9 cellular contexts compared by ENCODE assay signal in the genomic region with DNA sequence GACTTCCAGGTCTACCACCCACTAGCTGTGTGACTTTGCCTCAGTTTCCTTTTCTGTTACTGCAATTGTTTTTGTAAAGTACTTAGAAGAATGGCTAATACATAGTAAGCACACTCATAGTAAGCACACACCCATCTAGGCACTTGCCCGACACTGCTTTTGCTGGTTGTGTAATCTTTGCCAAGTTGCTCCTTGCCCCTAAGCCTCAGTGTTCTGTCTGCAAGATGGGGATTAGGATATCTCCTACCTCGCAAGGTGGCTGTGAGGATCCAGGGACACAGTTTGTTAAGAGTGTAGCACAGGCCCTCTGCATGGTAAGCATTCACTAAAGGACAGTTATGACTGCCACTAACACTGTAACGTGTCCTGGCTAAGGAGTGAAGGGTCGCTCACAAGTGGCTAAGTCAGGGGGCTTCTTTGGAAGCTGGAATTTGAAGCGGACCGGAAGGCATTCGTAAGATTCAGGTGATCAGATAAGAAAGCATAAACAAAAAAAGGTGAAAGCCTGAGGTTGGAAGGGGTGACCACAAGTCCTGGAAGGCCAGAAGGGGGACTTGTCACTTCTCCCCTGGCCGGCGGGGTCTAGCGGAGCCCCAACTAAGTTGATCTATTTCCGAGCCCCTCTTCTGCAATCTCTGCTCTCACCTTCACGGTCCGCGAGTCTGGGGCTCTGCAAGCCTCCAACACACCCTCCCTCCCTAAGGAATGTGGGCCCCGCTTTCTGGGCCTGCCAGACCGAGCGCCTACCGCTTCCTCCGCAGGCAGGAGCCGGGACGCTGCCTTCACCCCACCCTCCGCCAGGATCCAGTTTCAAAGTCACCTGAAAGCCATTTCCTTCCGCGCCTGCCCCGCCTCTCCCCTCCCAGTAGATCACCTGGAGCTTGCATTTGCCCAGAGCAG. TPM values are rescaled to one million over a fixed set of nuclear protein-coding genes. Genes with fewer than 3 reads are reported as not detected.
DNase-seq lines count a peak whose midpoint lies in the region; ATAC-seq, FAIRE-seq and TF ChIP-seq lines count a peak whose summit lies in the region.
"Had no signal": no experiment of that assay in that cellular context is flagged by ENCODE, and none has a peak within 500 bp of the region (broad histone marks: within the 10 kb centered on the region; RNA-seq: fewer than 3 reads in every experiment).

No MANE protein-coding gene starts in this region.

- no peak for TF ChIP-seq EP300 in A549 (IDR thresholded peaks at IDR 0.05)

- WGBS in A549 (ENCODE audit: missing lambda C conversion rate): 93% methylated on average over 25 of the region's 25 CpGs

- intact Hi-C loops in posterior vena cava (cut with DNase I): no loop called here

- H3K4me3 Mint-ChIP-seq in IgD-negative memory B cell (peak overlapping the region; percentile 51 to 91 (median 76)), brain (peak overlapping the region; percentile 73 to 90 (median 83))

- H3K4me1 Mint-ChIP-seq in IgD-negative memory B cell (peaks cover 8 to 32% (median 28%) of the 10 kb centered on the region in 3 donors), brain (peaks cover 62% of the 10 kb centered on the region)

- FAIRE-seq in A549 (lab: Jason Lieb, UNC): no peak
- no peak for FAIRE-seq in D721Med (lab: Jason Lieb, UNC)
- FAIRE-seq: K562 had no signal

- no peaks in the 10 kb centered on the region for H3K9me3 ChIP-seq in A549

- H3K27me3 Mint-ChIP-seq in IgD-negative memory B cell (peaks cover 50% of the 10 kb centered on the region), brain (peaks cover 19% of the 10 kb centered on the region)

- TF ChIP-seq CTCF in A549 (IDR thresholded peaks at IDR 0.05) (no peak), brain (conservative IDR thresholded peaks at IDR 0.05) (no peak), D721Med (IDR thresholded peaks at IDR 0.05; ENCODE audit: insufficient read depth, missing control alignments) (no peak)

- H3K36me3 Mint-ChIP-seq in IgD-negative memory B cell: no peaks in the 10 kb centered on the region
- H3K36me3 Mint-ChIP-seq in brain: no peaks in the 10 kb centered on the region

- TF ChIP-seq POLR2A in A549 (IDR thresholded peaks at IDR 0.05; ENCODE audit: low read length): no peak

- no peak overlapping the region for H3K4me3 ChIP-seq in A549
- H3K4me3 ChIP-seq: K562 had no signal

- no peak for TF ChIP-seq RAD21 in A549 (conservative IDR thresholded peaks at IDR 0.05 in 1 of 2, IDR thresholded peaks at IDR 0.05 in 1 of 2)

- H3K4me1 ChIP-seq in A549: peaks cover 50% of the 10 kb centered on the region

- H3K27ac ChIP-seq in A549: peak overlapping the region in 1 of 2 experiments; percentile 95; a peak in 3 of 6 replicates

- no peak for DNase-seq in A549 (ENCODE audit: low read depth in 1 of 2, low spot score in 1 of 2)
- DNase-seq in mesenteric fat pad (ENCODE audit: low spot score): peak; percentile 87
- no peak for DNase-seq in posterior vena cava (ENCODE audit: low spot score)
- DNase-seq in D721Med (ENCODE audit: insufficient read length, low spot score): no peak

- no peak for ATAC-seq in A549
- ATAC-seq in HG03139 (IDR thresholded peaks at IDR 0.05; ENCODE audit: unreplicated experiment): no peak
- ATAC-seq in GM21447 (IDR thresholded peaks at IDR 0.05; ENCODE audit: unreplicated experiment): no peak

- H3K9me3 Mint-ChIP-seq in IgD-negative memory B cell (no peaks in the 10 kb centered on the region), brain (peaks cover 0 to 5% (median 0%) of the 10 kb centered on the region in 5 experiments)

- POLR2A ChIA-PET in A549 (lab: Yijun Ruan, JAX): interaction anchor here (0.5 kb wide), 1 partner anchor 32 kb away, joined by 3 read pairs; no protein-coding TSS in a partner anchor

- peak overlapping the region; percentile 96; the same call in 2 of the 3 replicates for H3K4me2 ChIP-seq in A549

- CTCF ChIA-PET in A549 (lab: Yijun Ruan, JAX): interaction anchor here (1.0 to 2.1 kb wide), 3 partner anchors 10 to 66 kb away, joined by 3 to 6 read pairs (median 4); no protein-coding TSS in a partner anchor

- H3K27ac Mint-ChIP-seq in IgD-negative memory B cell: peak overlapping the region in 2 of 3 donors; percentile 13 to 75
- H3K27ac Mint-ChIP-seq in brain: peak overlapping the region in 4 of 5 experiments; percentile 11 to 90 (median 70)

TF ChIP-seq in A549, 52 proteins besides CTCF, POLR2A, EP300 and RAD21:
- TF ChIP-seq SREBF2 (IDR thresholded peaks at IDR 0.05) (no peak), TP53 (CRISPR knock-in tag; IDR thresholded peaks at IDR 0.05) (no peak), TFCP2L1 (CRISPR knock-in tag; IDR thresholded peaks at IDR 0.05) (no peak), MAFK (IDR thresholded peaks at IDR 0.05; ENCODE audit: partially characterized antibody) (no peak), EHMT2 (IDR thresholded peaks at IDR 0.05; ENCODE audit: low read depth) (no peak), CHD4 (IDR thresholded peaks at IDR 0.05; ENCODE audit: borderline replicate concordance) (no peak), CBX2 (IDR thresholded peaks at IDR 0.05; ENCODE audit: borderline replicate concordance, low read depth) (no peak), SMC3 (IDR thresholded peaks at IDR 0.05) (no peak)
- TF ChIP-seq, protein P1, sequence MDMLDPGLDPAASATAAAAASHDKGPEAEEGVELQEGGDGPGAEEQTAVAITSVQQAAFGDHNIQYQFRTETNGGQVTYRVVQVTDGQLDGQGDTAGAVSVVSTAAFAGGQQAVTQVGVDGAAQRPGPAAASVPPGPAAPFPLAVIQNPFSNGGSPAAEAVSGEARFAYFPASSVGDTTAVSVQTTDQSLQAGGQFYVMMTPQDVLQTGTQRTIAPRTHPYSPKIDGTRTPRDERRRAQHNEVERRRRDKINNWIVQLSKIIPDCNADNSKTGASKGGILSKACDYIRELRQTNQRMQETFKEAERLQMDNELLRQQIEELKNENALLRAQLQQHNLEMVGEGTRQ (IDR thresholded peaks at IDR 0.05): no peak

RNA-seq across cellular contexts. Expression of a gene that starts 1.5 kb away (rescaled TPM):
- polyA plus RNA-seq in A549 (2011; rRNA removed) (29.8 and 30.5 TPM in 2 replicates), A549 (2017; fragmentation: RNase III; extraction: RNeasy Plus Mini Kit Qiagen cat#74134 plus additional on column Dnase treatment) (21.9 to 26.4 TPM (median 23.2 TPM) in 3 replicates), IgD-negative memory B cell (4.7 TPM), brain (ENCODE audit: insufficient read depth, low read depth, low replicate concordance) (50.7 TPM)
- polyA plus RNA-seq in A549 (2012; cell fraction: cytosol; rRNA removed): 23.4 and 33.9 TPM in 2 replicates
- 69.3 and 101 TPM in 2 replicates for polyA plus RNA-seq in A549 (2012; cell fraction: nucleus; rRNA removed)
- polyA minus RNA-seq in A549 (2011; rRNA and poly(A)+ RNA removed): 46.3 and 47.5 TPM in 2 replicates
- total RNA-seq in mesenteric fat pad (35.6 TPM), posterior vena cava (10 to 100 TPM; 54.6 to 58.1 TPM)
